14 cellular contexts compared by ENCODE assay signal in the genomic region with DNA sequence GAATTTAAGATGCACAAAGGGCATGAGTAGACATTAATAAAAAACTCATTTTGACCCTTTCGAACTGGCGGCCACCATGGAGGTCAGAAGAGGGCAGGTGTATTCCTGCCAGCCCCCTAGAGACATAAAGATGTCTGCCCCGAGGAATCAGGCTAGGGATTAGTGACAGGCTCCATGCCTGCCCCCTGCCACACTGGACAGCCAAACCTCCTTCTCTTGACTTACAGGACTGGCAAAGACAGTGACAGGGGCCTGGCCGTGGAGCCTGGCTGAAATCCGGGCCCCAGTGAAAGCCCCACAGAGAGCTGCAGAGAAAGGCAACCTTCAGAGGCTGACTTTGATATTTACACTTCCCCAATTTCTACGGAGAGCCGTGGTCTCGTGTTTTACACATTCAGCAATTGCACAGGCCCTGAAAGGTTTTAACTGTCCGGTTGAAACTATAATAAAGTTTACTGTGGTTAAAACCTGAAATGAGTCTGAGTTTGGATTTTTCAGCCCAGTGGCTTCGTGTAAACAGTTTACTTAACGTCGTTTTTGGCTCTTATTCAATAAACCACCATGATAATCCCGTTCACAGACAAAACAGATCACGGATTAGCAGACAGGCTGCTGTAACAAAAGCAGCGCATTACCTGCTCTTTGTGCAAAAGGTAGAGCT.
DNase-seq lines count a peak whose midpoint lies in the region; ATAC-seq and TF ChIP-seq lines count a peak whose summit lies in the region.
"Had no signal": no experiment of that assay in that cellular context is flagged by ENCODE, and none has a peak within 500 bp of the region (broad histone marks: within the 10 kb centered on the region; RNA-seq: fewer than 3 reads in every experiment).

No MANE protein-coding gene starts in this region.

- no peak for TF ChIP-seq CTCF in nephron (IDR thresholded peaks at IDR 0.05; ENCODE audit: unreplicated experiment in 3 of 3)

- H3K4me3 Mint-ChIP-seq in nephron = no peak overlapping the region

- peaks cover 28% of the 10 kb centered on the region for H3K4me1 Mint-ChIP-seq in nephron

- H3K36me3 Mint-ChIP-seq in nephron (ENCODE audit: low read depth) = no peaks in the 10 kb centered on the region

- DNase-seq in midbrain (lab: John Stamatoyannopoulos, UW) (no peak), HPDE6-E6E7 (ENCODE audit: extremely low spot score) (no peak), NCI-H524 (lab: John Stamatoyannopoulos, UW) (no peak)
- DNase-seq: activated naive CD4-positive, alpha-beta T cell treated with anti-CD3 and anti-CD28 coated beads, Interleukin-2, amount 50 U/mL, for 16 hours; cortex of kidney; EL; glutamatergic neuron; mesendoderm; NCI-H69 had no signal

- peaks cover 2% of the 10 kb centered on the region for H3K9me3 Mint-ChIP-seq in nephron

- H3K27me3 Mint-ChIP-seq in nephron (ENCODE audit: low read depth) = peaks cover 13% of the 10 kb centered on the region

- H3K27ac Mint-ChIP-seq in nephron = peak overlapping the region; percentile 59 to 89 (median 67)

- ATAC-seq in GM18505 (IDR thresholded peaks at IDR 0.05; ENCODE audit: unreplicated experiment) = peak; percentile 83
- peak; percentile 76 for ATAC-seq in GM21529 (IDR thresholded peaks at IDR 0.05; ENCODE audit: unreplicated experiment)
- ATAC-seq in HG03558 (IDR thresholded peaks at IDR 0.05; ENCODE audit: extremely low read depth, unreplicated experiment) = peak; percentile 51
- ATAC-seq in HG03196 (IDR thresholded peaks at IDR 0.05; ENCODE audit: unreplicated experiment) = no peak

- TF ChIP-seq POLR2A in GM18505 (IDR thresholded peaks at IDR 0.05; ENCODE audit: borderline replicate concordance, extremely low read depth, insufficient read depth, insufficient read length) = no peak
